1 cellular context compared by ENCODE assay signal in the genomic region with DNA sequence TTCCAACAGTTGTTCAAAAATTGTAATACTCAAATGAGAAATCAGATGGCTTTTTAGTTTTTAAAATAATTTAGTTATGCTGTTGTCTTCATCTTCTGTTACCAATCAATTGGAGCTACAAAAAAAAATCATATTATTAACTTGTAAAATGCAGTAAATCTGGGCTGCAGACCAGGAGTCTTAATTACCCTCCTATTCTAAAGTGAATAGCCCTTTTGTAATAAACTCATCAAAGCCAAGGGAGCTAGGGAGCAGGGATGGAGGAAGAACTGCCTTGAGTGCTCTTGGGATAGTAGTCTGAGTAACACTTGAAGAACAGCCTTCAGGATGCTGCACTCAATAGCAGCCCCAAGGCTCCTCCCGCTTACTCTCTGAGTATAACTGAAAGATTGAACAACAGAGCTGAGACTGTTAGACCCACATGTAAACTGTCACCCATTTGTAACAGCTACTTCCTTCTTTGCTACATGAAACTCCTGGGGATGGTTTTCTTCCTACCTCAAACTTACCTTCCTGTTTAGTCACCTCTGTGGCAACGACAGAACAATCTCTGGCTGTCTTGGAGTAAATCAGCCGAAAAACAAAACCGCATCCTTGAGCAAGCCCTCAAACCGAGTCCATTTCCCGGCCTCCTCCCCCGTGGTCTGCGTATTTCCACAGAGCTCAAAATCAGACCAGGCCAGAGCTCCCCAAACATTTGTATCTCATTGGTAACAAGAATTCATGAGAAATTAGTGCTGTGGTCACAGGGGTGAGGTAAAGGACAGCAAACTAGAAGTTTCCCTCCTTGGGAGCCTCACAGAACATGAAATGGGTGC.
TF ChIP-seq lines count a peak whose summit lies in the region.

No MANE protein-coding gene starts in this region.

TF ChIP-seq in K562, 482 proteins besides CTCF, POLR2A, EP300 and RAD21 (continued from another document):
- TF ChIP-seq, protein P1, sequence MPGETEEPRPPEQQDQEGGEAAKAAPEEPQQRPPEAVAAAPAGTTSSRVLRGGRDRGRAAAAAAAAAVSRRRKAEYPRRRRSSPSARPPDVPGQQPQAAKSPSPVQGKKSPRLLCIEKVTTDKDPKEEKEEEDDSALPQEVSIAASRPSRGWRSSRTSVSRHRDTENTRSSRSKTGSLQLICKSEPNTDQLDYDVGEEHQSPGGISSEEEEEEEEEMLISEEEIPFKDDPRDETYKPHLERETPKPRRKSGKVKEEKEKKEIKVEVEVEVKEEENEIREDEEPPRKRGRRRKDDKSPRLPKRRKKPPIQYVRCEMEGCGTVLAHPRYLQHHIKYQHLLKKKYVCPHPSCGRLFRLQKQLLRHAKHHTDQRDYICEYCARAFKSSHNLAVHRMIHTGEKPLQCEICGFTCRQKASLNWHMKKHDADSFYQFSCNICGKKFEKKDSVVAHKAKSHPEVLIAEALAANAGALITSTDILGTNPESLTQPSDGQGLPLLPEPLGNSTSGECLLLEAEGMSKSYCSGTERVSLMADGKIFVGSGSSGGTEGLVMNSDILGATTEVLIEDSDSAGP (CRISPR knock-in tag; IDR thresholded peaks at IDR 0.05): no peak
- TF ChIP-seq MBD2 (IDR thresholded peaks at IDR 0.05; ENCODE audit: borderline replicate concordance, low read depth) (no peak), NCOA4 (IDR thresholded peaks at IDR 0.05; ENCODE audit: partially characterized antibody) (no peak), ZC3H8 (IDR thresholded peaks at IDR 0.05) (no peak), CCAR2 (IDR thresholded peaks at IDR 0.05; ENCODE audit: low read depth, low read length) (no peak), ZNF589 (CRISPR knock-in tag; IDR thresholded peaks at IDR 0.05; ENCODE audit: low read depth) (0 out of 2 replicates have a peak, but pooled peaks have one; percentile 65), E2F3 (CRISPR knock-in tag; IDR thresholded peaks at IDR 0.05) (0 out of 2 replicates have a peak, but pooled peaks have one; percentile 14), NCOA2 (IDR thresholded peaks at IDR 0.05; ENCODE audit: partially characterized antibody in 2 of 2) (no peak), CTBP1 (IDR thresholded peaks at IDR 0.05; ENCODE audit: borderline replicate concordance) (0 out of 2 replicates have a peak, but pooled peaks have one; percentile 13), FOS (IDR thresholded peaks at IDR 0.05; ENCODE audit: extremely low read depth, insufficient read length) (no peak), CEBPB (tag; IDR thresholded peaks at IDR 0.05) (peak; percentile 62), ZFX (CRISPR knock-in tag; IDR thresholded peaks at IDR 0.05) (0 out of 2 replicates have a peak, but pooled peaks have one; percentile 31), SPI1 (IDR thresholded peaks at IDR 0.05; ENCODE audit: borderline replicate concordance, low read depth, low read length) (no peak), SRSF7 (optimal IDR thresholded peaks at IDR 0.05; ENCODE audit: low read depth, low read length) (no peak), MTA1 (IDR thresholded peaks at IDR 0.05; ENCODE audit: borderline replicate concordance) (no peak), PHB (CRISPR knock-in tag; IDR thresholded peaks at IDR 0.05) (no peak), GATAD2A (IDR thresholded peaks at IDR 0.05) (no peak), MAZ (CRISPR knock-in tag; conservative IDR thresholded peaks at IDR 0.05 in 1 of 2, IDR thresholded peaks at IDR 0.05 in 1 of 2) (peak in 1 of 2 experiments; percentile 19; a peak in 1 of 4 replicates), CEBPG (CRISPR knock-in tag; IDR thresholded peaks at IDR 0.05) (no peak), CEBPG (tag; conservative IDR thresholded peaks at IDR 0.05 in 1 of 2, IDR thresholded peaks at IDR 0.05 in 1 of 2) (peak in 1 of 2 experiments; percentile 65; a peak in 3 of 4 replicates), HDAC6 (IDR thresholded peaks at IDR 0.05; ENCODE audit: low read depth, low read length) (no peak), ZNF175 (CRISPR knock-in tag; IDR thresholded peaks at IDR 0.05; ENCODE audit: low read depth) (peak; percentile 42; the same call in 1 of the 2 replicates)
- TF ChIP-seq, protein P2, sequence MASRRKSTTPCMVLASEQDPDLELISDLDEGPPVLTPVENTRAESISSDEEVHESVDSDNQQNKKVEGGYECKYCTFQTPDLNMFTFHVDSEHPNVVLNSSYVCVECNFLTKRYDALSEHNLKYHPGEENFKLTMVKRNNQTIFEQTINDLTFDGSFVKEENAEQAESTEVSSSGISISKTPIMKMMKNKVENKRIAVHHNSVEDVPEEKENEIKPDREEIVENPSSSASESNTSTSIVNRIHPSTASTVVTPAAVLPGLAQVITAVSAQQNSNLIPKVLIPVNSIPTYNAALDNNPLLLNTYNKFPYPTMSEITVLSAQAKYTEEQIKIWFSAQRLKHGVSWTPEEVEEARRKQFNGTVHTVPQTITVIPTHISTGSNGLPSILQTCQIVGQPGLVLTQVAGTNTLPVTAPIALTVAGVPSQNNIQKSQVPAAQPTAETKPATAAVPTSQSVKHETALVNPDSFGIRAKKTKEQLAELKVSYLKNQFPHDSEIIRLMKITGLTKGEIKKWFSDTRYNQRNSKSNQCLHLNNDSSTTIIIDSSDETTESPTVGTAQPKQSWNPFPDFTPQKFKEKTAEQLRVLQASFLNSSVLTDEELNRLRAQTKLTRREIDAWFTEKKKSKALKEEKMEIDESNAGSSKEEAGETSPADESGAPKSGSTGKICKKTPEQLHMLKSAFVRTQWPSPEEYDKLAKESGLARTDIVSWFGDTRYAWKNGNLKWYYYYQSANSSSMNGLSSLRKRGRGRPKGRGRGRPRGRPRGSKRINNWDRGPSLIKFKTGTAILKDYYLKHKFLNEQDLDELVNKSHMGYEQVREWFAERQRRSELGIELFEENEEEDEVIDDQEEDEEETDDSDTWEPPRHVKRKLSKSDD (conservative IDR thresholded peaks at IDR 0.05; ENCODE audit: low read length): no peak
